ENCODE assay signal across 15 cellular contexts in genomic region chr2:241300000-241300399, GRCh38. TPM values are rescaled to one million over a fixed set of nuclear protein-coding genes. Genes with fewer than 3 reads are reported as not detected.
DNase-seq lines count a peak whose midpoint lies in the region; ATAC-seq lines count a peak whose summit lies in the region.
"Had no signal": no experiment of that assay in that cellular context is flagged by ENCODE, and none has a peak within 500 bp of the region (broad histone marks: within the 10 kb centered on the region; RNA-seq: fewer than 3 reads in every experiment).

No MANE protein-coding gene starts in this region.

- H3K27ac Mint-ChIP-seq in T-helper 2 cell treated with Interferon-gamma antibody and Interleukin-4, amounts not matched to agents 5 μg/mL and 100 μg/mL, for 36 hours = no peak overlapping the region
- H3K27ac Mint-ChIP-seq in activated T-helper 1 cell treated with anti-CD3 and anti-CD28 coated beads, Interleukin-12 subunit alpha, Interleukin-12 subunit beta, Interleukin-2, Interleukin-4 antibody, amounts not matched to agents 30 ng/mL and 10 ng/mL and 1 ng/mL, durations not matched to agents 14 hours and 24 hours and 36 hours = no peak overlapping the region
- H3K27ac Mint-ChIP-seq: neural progenitor cell had no signal

- ATAC-seq in HG03565 (IDR thresholded peaks at IDR 0.05; ENCODE audit: unreplicated experiment) (no peak), GM19328 (IDR thresholded peaks at IDR 0.05; ENCODE audit: unreplicated experiment) (no peak)
- ATAC-seq: HCT116, sciatic nerve had no signal

- H3K4me1 Mint-ChIP-seq in T-helper 2 cell treated with Interferon-gamma antibody and Interleukin-4, amounts not matched to agents 5 μg/mL and 100 μg/mL, for 36 hours (ENCODE audit: low read depth) = peaks cover 31% of the 10 kb centered on the region
- H3K4me1 Mint-ChIP-seq in activated T-helper 1 cell treated with anti-CD3 and anti-CD28 coated beads, Interleukin-12 subunit alpha, Interleukin-12 subunit beta, Interleukin-2, Interleukin-4 antibody, amounts not matched to agents 30 ng/mL and 10 ng/mL and 1 ng/mL, durations not matched to agents 14 hours and 24 hours and 36 hours (ENCODE audit: low read depth) = peaks cover 56% of the 10 kb centered on the region

- H3K79me2 ChIP-seq in mesendoderm (ENCODE audit: control insufficient read depth, insufficient read depth, low read length) = peaks cover 81% of the 10 kb centered on the region

- peaks cover 15% of the 10 kb centered on the region for H3K36me3 Mint-ChIP-seq in T-helper 2 cell treated with Interferon-gamma antibody and Interleukin-4, amounts not matched to agents 5 μg/mL and 100 μg/mL, for 36 hours (ENCODE audit: low read depth)
- peaks cover 8% of the 10 kb centered on the region for H3K36me3 Mint-ChIP-seq in activated T-helper 1 cell treated with anti-CD3 and anti-CD28 coated beads, Interleukin-12 subunit alpha, Interleukin-12 subunit beta, Interleukin-2, Interleukin-4 antibody, amounts not matched to agents 30 ng/mL and 10 ng/mL and 1 ng/mL, durations not matched to agents 14 hours and 24 hours and 36 hours (ENCODE audit: low read depth)

- peaks cover 62 to 100% (median 99%) of the 10 kb centered on the region in 11 experiments for H4K20me1 ChIP-seq in BLaER1 treated with 17β-estradiol and CSF1 and Interleukin-3, amounts not matched to agents 10 nM and 100 nM

- H3K79me1 ChIP-seq in mesendoderm (ENCODE audit: low read length) = peaks cover 26% of the 10 kb centered on the region

- no peak overlapping the region for H3K23ac ChIP-seq in mesendoderm (ENCODE audit: low read length)

- H4K8ac ChIP-seq in mesendoderm (ENCODE audit: low read depth, low read length) = no peak overlapping the region

- no peak overlapping the region for H3K18ac ChIP-seq in mesendoderm (ENCODE audit: low read length)

- no peak overlapping the region for H3K4ac ChIP-seq in mesendoderm (ENCODE audit: low read depth, low read length)

- H3K56ac ChIP-seq in mesendoderm (ENCODE audit: low read length) = peak overlapping the region; percentile 15

- H3K27me3 Mint-ChIP-seq in T-helper 2 cell treated with Interferon-gamma antibody and Interleukin-4, amounts not matched to agents 5 μg/mL and 100 μg/mL, for 36 hours (ENCODE audit: low read depth) = no peaks in the 10 kb centered on the region
- no peaks in the 10 kb centered on the region for H3K27me3 Mint-ChIP-seq in activated T-helper 1 cell treated with anti-CD3 and anti-CD28 coated beads, Interleukin-12 subunit alpha, Interleukin-12 subunit beta, Interleukin-2, Interleukin-4 antibody, amounts not matched to agents 30 ng/mL and 10 ng/mL and 1 ng/mL, durations not matched to agents 14 hours and 24 hours and 36 hours (ENCODE audit: insufficient read depth)

- H3K27ac ChIP-seq in BLaER1 treated with 17β-estradiol and CSF1 and Interleukin-3, amounts not matched to agents 10 nM and 100 nM = no peak overlapping the region
- no peak overlapping the region for H3K27ac ChIP-seq in mesendoderm (ENCODE audit: low read depth, low read length)
- H3K27ac ChIP-seq: neural progenitor cell, suprapubic skin had no signal

- no peak overlapping the region for H2BK5ac ChIP-seq in mesendoderm (ENCODE audit: low read length)

- H2BK15ac ChIP-seq in mesendoderm (replicated peaks; ENCODE audit: low read depth) = no peak overlapping the region

- no peak overlapping the region for H3K4me3 ChIP-seq in BLaER1 treated with 17β-estradiol and CSF1 and Interleukin-3, amounts not matched to agents 10 nM and 100 nM
- no peak overlapping the region for H3K4me3 ChIP-seq in mesendoderm (ENCODE audit: low read length)
- H3K4me3 ChIP-seq: lung, neural progenitor cell, suprapubic skin had no signal

- no peak overlapping the region for H2AK5ac ChIP-seq in mesendoderm (ENCODE audit: low read length)

- no peak for DNase-seq in T-helper 2 cell treated with Interferon-gamma antibody and Interleukin-4, amounts not matched to agents 5 μg/mL and 100 μg/mL, for 36 hours (ENCODE audit: low spot score)
- DNase-seq in activated T-helper 1 cell treated with anti-CD3 and anti-CD28 coated beads, Interleukin-12 subunit alpha, Interleukin-12 subunit beta, Interleukin-2, Interleukin-4 antibody, amounts not matched to agents 30 ng/mL and 10 ng/mL and 1 ng/mL, durations not matched to agents 14 hours and 24 hours and 36 hours (ENCODE audit: low spot score) = no peak
- DNase-seq in mesendoderm (no peak), SHP77 (lab: John Stamatoyannopoulos, UW) (no peak)
- no peak for DNase-seq in effector CD4-positive, alpha-beta T cell
- DNase-seq: NCI-H1930, NCI-H748 treated with DMSO at 0.1 percent for 48 hours had no signal

- peaks cover 24 to 87% (median 69%) of the 10 kb centered on the region in 10 experiments for H3K4me1 ChIP-seq in BLaER1 treated with 17β-estradiol and CSF1 and Interleukin-3, amounts not matched to agents 10 nM and 100 nM
- H3K4me1 ChIP-seq in mesendoderm (ENCODE audit: control insufficient read depth, low read depth, low read length) = no peaks in the 10 kb centered on the region
- H3K4me1 ChIP-seq: neural progenitor cell had no signal

- H3K4me2 ChIP-seq in BLaER1 treated with 17β-estradiol and CSF1 and Interleukin-3, amounts not matched to agents 10 nM and 100 nM = peak overlapping the region in 8 of 11 experiments; percentile 6 to 82 (median 60); a peak in 10 of 22 replicates
- H3K4me2 ChIP-seq in mesendoderm (ENCODE audit: low read length) = no peak overlapping the region
- H3K4me2 ChIP-seq: neural progenitor cell had no signal

- WGBS in mesendoderm (ENCODE audit: extremely low coverage, insufficient coverage, low lambda C conversion rate) = no CpG with 5 or more reads among the region's 12 CpGs

- H2BK120ac ChIP-seq in mesendoderm (ENCODE audit: low read depth, low read length) = no peak overlapping the region

- no peaks in the 10 kb centered on the region for H3K9me3 Mint-ChIP-seq in T-helper 2 cell treated with Interferon-gamma antibody and Interleukin-4, amounts not matched to agents 5 μg/mL and 100 μg/mL, for 36 hours
- H3K9me3 Mint-ChIP-seq in activated T-helper 1 cell treated with anti-CD3 and anti-CD28 coated beads, Interleukin-12 subunit alpha, Interleukin-12 subunit beta, Interleukin-2, Interleukin-4 antibody, amounts not matched to agents 30 ng/mL and 10 ng/mL and 1 ng/mL, durations not matched to agents 14 hours and 24 hours and 36 hours = no peaks in the 10 kb centered on the region
- H3K9me3 Mint-ChIP-seq: neural progenitor cell had no signal

- intact Hi-C loops in activated T-helper 1 cell treated with anti-CD3 and anti-CD28 coated beads, Interleukin-12 subunit alpha, Interleukin-12 subunit beta, Interleukin-2, Interleukin-4 antibody, amounts not matched to agents 30 ng/mL and 10 ng/mL and 1 ng/mL, durations not matched to agents 14 hours and 24 hours and 36 hours (cut with micrococcal nuclease) = no loop called here

- peaks cover 0 to 39% (median 19%) of the 10 kb centered on the region in 11 experiments; a peak in 17 of 22 replicates for H3K36me3 ChIP-seq in BLaER1 treated with 17β-estradiol and CSF1 and Interleukin-3, amounts not matched to agents 10 nM and 100 nM
- no peaks in the 10 kb centered on the region for H3K36me3 ChIP-seq in mesendoderm (ENCODE audit: control insufficient read depth, insufficient read depth, low read length)
- H3K36me3 ChIP-seq: neural progenitor cell, suprapubic skin had no signal

- peak overlapping the region; percentile 18 for H3K4me3 Mint-ChIP-seq in T-helper 2 cell treated with Interferon-gamma antibody and Interleukin-4, amounts not matched to agents 5 μg/mL and 100 μg/mL, for 36 hours
- H3K4me3 Mint-ChIP-seq in activated T-helper 1 cell treated with anti-CD3 and anti-CD28 coated beads, Interleukin-12 subunit alpha, Interleukin-12 subunit beta, Interleukin-2, Interleukin-4 antibody, amounts not matched to agents 30 ng/mL and 10 ng/mL and 1 ng/mL, durations not matched to agents 14 hours and 24 hours and 36 hours = peak overlapping the region; percentile 17
- H3K4me3 Mint-ChIP-seq: neural progenitor cell had no signal

- H3K9me3 ChIP-seq in BLaER1 treated with 17β-estradiol and CSF1 and Interleukin-3, amounts not matched to agents 10 nM and 100 nM (replicated peaks in 1 of 11) = peaks cover 0 to 13% (median 4%) of the 10 kb centered on the region in 11 experiments; a peak in 4 of 22 replicates
- H3K9me3 ChIP-seq: suprapubic skin had no signal

- H3K9ac ChIP-seq in BLaER1 treated with 17β-estradiol and CSF1 and Interleukin-3, amounts not matched to agents 10 nM and 100 nM = no peak overlapping the region
- H3K9ac ChIP-seq in mesendoderm (ENCODE audit: low read length) = no peak overlapping the region
- H3K9ac ChIP-seq: neural progenitor cell had no signal

- H3K27me3 ChIP-seq in BLaER1 treated with 17β-estradiol and CSF1 and Interleukin-3, amounts not matched to agents 10 nM and 100 nM = no peaks in the 10 kb centered on the region
- H3K27me3 ChIP-seq in mesendoderm (ENCODE audit: insufficient read depth, low read length, poor library complexity) = no peaks in the 10 kb centered on the region
- H3K27me3 ChIP-seq: neural progenitor cell, suprapubic skin had no signal

- H4K5ac ChIP-seq in mesendoderm (ENCODE audit: low read length) = no peak overlapping the region

RNA-seq across cellular contexts. Expression of gene HDLBP, which starts 15.5 kb away (rescaled TPM):
- total RNA-seq in activated T-helper 1 cell treated with anti-CD3 and anti-CD28 coated beads, Interleukin-12 subunit alpha, Interleukin-12 subunit beta, Interleukin-2, Interleukin-4 antibody, amounts not matched to agents 30 ng/mL and 10 ng/mL and 1 ng/mL, durations not matched to agents 14 hours and 24 hours and 36 hours = 270 and 273 TPM in 2 replicates
- 303 TPM for polyA plus RNA-seq in mesendoderm (2013, experiment 1 of 2)
- polyA plus RNA-seq in mesendoderm (2013, experiment 2 of 2) = 315 TPM

RNA-seq across cellular contexts. Expression of gene SEPTIN2, which starts 15.7 kb away (rescaled TPM):
- 203 and 219 TPM in 2 replicates for total RNA-seq in activated T-helper 1 cell treated with anti-CD3 and anti-CD28 coated beads, Interleukin-12 subunit alpha, Interleukin-12 subunit beta, Interleukin-2, Interleukin-4 antibody, amounts not matched to agents 30 ng/mL and 10 ng/mL and 1 ng/mL, durations not matched to agents 14 hours and 24 hours and 36 hours
- 265 TPM for polyA plus RNA-seq in mesendoderm (2013, experiment 1 of 2)
- polyA plus RNA-seq in mesendoderm (2013, experiment 2 of 2) = 261 TPM

RNA-seq across cellular contexts. Expression of gene FARP2, which starts 56.1 kb away (rescaled TPM):
- total RNA-seq in activated T-helper 1 cell treated with anti-CD3 and anti-CD28 coated beads, Interleukin-12 subunit alpha, Interleukin-12 subunit beta, Interleukin-2, Interleukin-4 antibody, amounts not matched to agents 30 ng/mL and 10 ng/mL and 1 ng/mL, durations not matched to agents 14 hours and 24 hours and 36 hours = 36.6 and 40.9 TPM in 2 replicates
- polyA plus RNA-seq in mesendoderm (2013, experiment 1 of 2) = 13.8 TPM
- 13.4 TPM for polyA plus RNA-seq in mesendoderm (2013, experiment 2 of 2)
